Comparison of ENCODE assay signal across 25 cellular contexts in genomic region chr2:235399895-235400294, GRCh38.
DNase-seq lines count a peak whose midpoint lies in the region; ATAC-seq and TF ChIP-seq lines count a peak whose summit lies in the region.
"Had no signal": no experiment of that assay in that cellular context is flagged by ENCODE, and none has a peak within 500 bp of the region (broad histone marks: within the 10 kb centered on the region; RNA-seq: fewer than 3 reads in every experiment).

No MANE protein-coding gene starts in this region.

- intact Hi-C loops in A673 (cut with micrococcal nuclease; ENCODE audit: unreplicated experiment) = no loop called here

- H3K9me3 Mint-ChIP-seq in GM23338 (peaks cover 31% of the 10 kb centered on the region), WTC11 (peaks cover 31% of the 10 kb centered on the region), endodermal cell (peaks cover 15% of the 10 kb centered on the region)

- CTCF ChIA-PET in WTC11 (lab: Charles Lee) (no interaction called here), A673 (lab: Charles Lee) (no interaction called here), GM10248 (lab: Yijun Ruan, JAX) (no interaction called here)

- 0 out of 2 replicates have a peak overlapping the region, but pooled peaks have one; percentile 14 for H3K27ac ChIP-seq in GM23338 (ENCODE audit: low read depth)
- H3K27ac ChIP-seq in endodermal cell (ENCODE audit: low read depth, low read length) = no peak overlapping the region
- H3K27ac ChIP-seq in iPS DF 6.9 (ENCODE audit: low read length) = no peak overlapping the region
- H3K27ac ChIP-seq in A673 (ENCODE audit: low read depth, low read length, poor library complexity, severe bottlenecking) = no peak overlapping the region
- H3K27ac ChIP-seq: 22Rv1, A549, BLaER1 had no signal

- H3K4me3 Mint-ChIP-seq in GM23338 (no peak overlapping the region), WTC11 (no peak overlapping the region), endodermal cell (no peak overlapping the region)
- H3K4me3 Mint-ChIP-seq: CD14-positive monocyte; CD4-positive, alpha-beta memory T cell; CD4-positive, CD25-positive, alpha-beta regulatory T cell; CD8-positive, alpha-beta memory T cell had no signal

- H3K27ac Mint-ChIP-seq in GM23338 (no peak overlapping the region; the same call in 1 of the 2 replicates), WTC11 (no peak overlapping the region), endodermal cell (no peak overlapping the region)
- H3K27ac Mint-ChIP-seq: CD14-positive monocyte; CD4-positive, alpha-beta memory T cell had no signal

- H3K79me2 ChIP-seq in GM23338 (replicated peaks; ENCODE audit: insufficient read depth) = no peaks in the 10 kb centered on the region

- 0 out of 2 replicates have a peak, but pooled peaks cover 5% of the 10 kb centered on the region for H3K4me1 ChIP-seq in GM23338 (ENCODE audit: insufficient read depth)
- H3K4me1 ChIP-seq in endodermal cell (ENCODE audit: control insufficient read depth, insufficient read depth, low read length) = no peaks in the 10 kb centered on the region
- H3K4me1 ChIP-seq in iPS DF 6.9 (ENCODE audit: control insufficient read depth, insufficient read depth, low read length) = no peaks in the 10 kb centered on the region
- peaks cover 5% of the 10 kb centered on the region for H3K4me1 ChIP-seq in A673 (ENCODE audit: insufficient read depth, low read length, poor library complexity, severe bottlenecking)
- H3K4me1 ChIP-seq: BE2C, BLaER1 had no signal

- H2AFZ ChIP-seq in GM23338 = no peak overlapping the region

- H3K9ac ChIP-seq in endodermal cell (ENCODE audit: extremely low read depth, low read length, poor library complexity, severe bottlenecking) = no peak overlapping the region
- H3K9ac ChIP-seq: BLaER1 had no signal

- H3K36me3 ChIP-seq in GM23338 (ENCODE audit: insufficient read depth) (0 out of 2 replicates have a peak, but pooled peaks cover 4% of the 10 kb centered on the region), endodermal cell (ENCODE audit: control insufficient read depth, insufficient read depth, low read length) (no peaks in the 10 kb centered on the region), iPS DF 6.9 (ENCODE audit: control insufficient read depth, insufficient read depth, low read length) (0 out of 2 replicates have a peak, but pooled peaks cover 2% of the 10 kb centered on the region), A673 (ENCODE audit: insufficient read depth, low read length, poor library complexity, severe bottlenecking) (no peaks in the 10 kb centered on the region)
- H3K36me3 ChIP-seq: BE2C, BLaER1 had no signal

- 78% methylated on average over 1 of the region's 1 CpG; no CpG with 5 or more reads in 1 of the 2 experiments for WGBS in endodermal cell (ENCODE audit: insufficient coverage in 1 of 2, insufficient read length in 1 of 2), 2 experiments
- WGBS in iPS DF 6.9 (ENCODE audit: insufficient coverage, insufficient read length) = no CpG with 5 or more reads among the region's 1 CpG

- no peaks in the 10 kb centered on the region for H3K27me3 Mint-ChIP-seq in GM23338 (ENCODE audit: insufficient read depth, low read depth, poor library complexity)
- H3K27me3 Mint-ChIP-seq in WTC11 (ENCODE audit: low read depth) = peaks cover 10% of the 10 kb centered on the region; the same call in 1 of the 2 replicates
- H3K27me3 Mint-ChIP-seq in endodermal cell (ENCODE audit: insufficient read depth) = no peaks in the 10 kb centered on the region

- H3K9me2 ChIP-seq in GM23338 (ENCODE audit: insufficient read depth) = peaks cover 14% of the 10 kb centered on the region

- no peaks in the 10 kb centered on the region for H3F3A ChIP-seq in GM23338 (replicated peaks; ENCODE audit: low read depth)

- H3K27me3 ChIP-seq in GM23338 (ENCODE audit: insufficient read depth) (no peaks in the 10 kb centered on the region), endodermal cell (ENCODE audit: control insufficient read depth, insufficient read depth, low read length, poor library complexity, severe bottlenecking) (no peaks in the 10 kb centered on the region), iPS DF 6.9 (ENCODE audit: control insufficient read depth, insufficient read depth, low read length) (no peaks in the 10 kb centered on the region), A673 (replicated peaks; ENCODE audit: insufficient read depth, low read depth, low read length, poor library complexity) (no peaks in the 10 kb centered on the region)
- H3K27me3 ChIP-seq: BE2C, BLaER1 had no signal

- H3K4me3 ChIP-seq in GM23338 (no peak overlapping the region), endodermal cell (ENCODE audit: low read length) (peak overlapping the region; percentile 35), iPS DF 6.9 (ENCODE audit: low read length) (no peak overlapping the region), A673 (ENCODE audit: low read depth, low read length, poor library complexity, severe bottlenecking) (no peak overlapping the region)
- H3K4me3 ChIP-seq: A549, BLaER1 had no signal

- no peaks in the 10 kb centered on the region for H4K20me1 ChIP-seq in GM23338 (replicated peaks; ENCODE audit: insufficient read depth)
- H4K20me1 ChIP-seq: BLaER1 had no signal

- ATAC-seq in GM23338 (peak; percentile 42), WTC11 (peak; percentile 73)
- ATAC-seq: A549 had no signal

- no peak for TF ChIP-seq CTCF in GM23338 (conservative IDR thresholded peaks at IDR 0.05; ENCODE audit: low read depth in 2 of 2)
- TF ChIP-seq CTCF in WTC11 (IDR thresholded peaks at IDR 0.05) = no peak
- no peak for TF ChIP-seq CTCF in endodermal cell (conservative IDR thresholded peaks at IDR 0.05)
- TF ChIP-seq CTCF in A673 (conservative IDR thresholded peaks at IDR 0.05; ENCODE audit: low read depth, low read length) = no peak
- no peak for TF ChIP-seq CTCF in GM10248 (IDR thresholded peaks at IDR 0.05; ENCODE audit: control extremely low read depth, extremely low read depth, low read depth, missing control alignments)

- POLR2A ChIA-PET in WTC11 (lab: Charles Lee) = no interaction called here
- POLR2A ChIA-PET in A673 (lab: Charles Lee; ENCODE audit: low non-redundant PET) = no interaction called here
- POLR2A ChIA-PET in GM10248 (lab: Yijun Ruan, JAX) = no interaction called here

- peak overlapping the region; percentile 15; the same call in 1 of the 2 replicates for H3K4me2 ChIP-seq in GM23338
- H3K4me2 ChIP-seq: A549, BLaER1 had no signal

- DNase-seq in GM23338 (ENCODE audit: low spot score) = peak; percentile 44
- DNase-seq in WTC11 (ENCODE audit: low spot score) = no peak
- no peak for DNase-seq in endodermal cell
- DNase-seq in iPS DF 6.9 (ENCODE audit: low read depth, low spot score) = peak; percentile 18
- DNase-seq in A673 (ENCODE audit: low spot score) = no peak
- no peak for DNase-seq in GM10248 (ENCODE audit: extremely low spot score)
- DNase-seq in pons (ENCODE audit: low spot score) = no peak
- DNase-seq: ACHN; BE2C; C1 segment of cervical spinal cord; CD4-positive, alpha-beta memory T cell; CD4-positive, CD25-positive, alpha-beta regulatory T cell; CD8-positive, alpha-beta memory T cell; COR-L47; DMS 273 treated with DMSO at 0.1 percent for 48 hours; DMS153; DMS53; DMS79; DND-41; EL; GDM1 had no signal

- H3K4me1 Mint-ChIP-seq in GM23338 = peaks cover 14% of the 10 kb centered on the region
- peaks cover 11% of the 10 kb centered on the region for H3K4me1 Mint-ChIP-seq in WTC11
- H3K4me1 Mint-ChIP-seq in endodermal cell = peaks cover 3% of the 10 kb centered on the region
- H3K4me1 Mint-ChIP-seq: CD14-positive monocyte; CD4-positive, alpha-beta memory T cell; CD8-positive, alpha-beta memory T cell had no signal

- peaks cover 23% of the 10 kb centered on the region for H3K36me3 Mint-ChIP-seq in GM23338 (ENCODE audit: low read depth)
- H3K36me3 Mint-ChIP-seq in WTC11 = peaks cover 33% of the 10 kb centered on the region
- peaks cover 3% of the 10 kb centered on the region for H3K36me3 Mint-ChIP-seq in endodermal cell (ENCODE audit: low read depth)
- H3K36me3 Mint-ChIP-seq: CD14-positive monocyte; CD4-positive, alpha-beta memory T cell; CD4-positive, CD25-positive, alpha-beta regulatory T cell had no signal

- BruUV-seq in A673 (replicated peaks; lab: Mats Ljungman, UMichigan) = no TSS peak

- H3K9me3 ChIP-seq in endodermal cell (ENCODE audit: control insufficient read depth, low read length) = no peaks in the 10 kb centered on the region
- H3K9me3 ChIP-seq in iPS DF 6.9 (ENCODE audit: control insufficient read depth, insufficient read depth, low read length) = no peaks in the 10 kb centered on the region
- H3K9me3 ChIP-seq in A673 (ENCODE audit: low read depth, low read length, poor library complexity, severe bottlenecking) = no peaks in the 10 kb centered on the region
- H3K9me3 ChIP-seq: BE2C had no signal

TF ChIP-seq in GM23338, 12 proteins besides CTCF, POLR2A, EP300 and RAD21 (continues in another document):
- no peak for TF ChIP-seq EZH2 (IDR thresholded peaks at IDR 0.05; ENCODE audit: low read depth, unreplicated experiment)

TF ChIP-seq in WTC11, 78 proteins besides CTCF, POLR2A, EP300 and RAD21 (continues in another document):
- no peak for TF ChIP-seq ZNF121 (CRISPR knock-in tag; IDR thresholded peaks at IDR 0.05)
- TF ChIP-seq ZNF281 (CRISPR knock-in tag; IDR thresholded peaks at IDR 0.05) = no peak
- no peak for TF ChIP-seq MXD4 (CRISPR knock-in tag; IDR thresholded peaks at IDR 0.05; ENCODE audit: borderline replicate concordance)
- no peak for TF ChIP-seq FOXP1 (CRISPR knock-in tag; IDR thresholded peaks at IDR 0.05; ENCODE audit: borderline replicate concordance)

Comparison
In these comparisons a context has a peak if more than half of its experiments do, and no peak if none do; other contexts are left out.
1. DNase-seq: peak in GM23338 (single experiment) and iPS DF 6.9 (single experiment); none in WTC11 (single experiment), endodermal cell (single experiment), A673 (single experiment), GM10248 (single experiment) and pons (single experiment).